16 cellular contexts compared by ENCODE assay signal in genomic region chr7:129990403-129991192, GRCh38. TPM values are rescaled to one million over a fixed set of nuclear protein-coding genes. Genes with fewer than 3 reads are reported as not detected.
A peak's percentile ranks its signal among the peaks of the same experiment; 100 is the strongest.
DNase-seq lines count a peak whose midpoint lies in the region; ATAC-seq and TF ChIP-seq lines count a peak whose summit lies in the region.
"Had no signal": no experiment of that assay in that cellular context is flagged by ENCODE, and none has a peak within 500 bp of the region (broad histone marks: within the 10 kb centered on the region; RNA-seq: fewer than 3 reads in every experiment).

No MANE protein-coding gene starts in this region.

- H3K36me3 ChIP-seq in H7 (replicated peaks; ENCODE audit: control insufficient read depth, insufficient read depth, low read length) = no peaks in the 10 kb centered on the region
- no peaks in the 10 kb centered on the region for H3K36me3 ChIP-seq in spleen
- H3K36me3 ChIP-seq: HAP-1 had no signal

- 52 to 64% (median 61%) methylated on average over 5 to 8 of the region's 8 CpGs for WGBS in spleen, 5 donors

- POLR2A ChIA-PET in activated B cell treated with CpG ODN at 0.5 μM for 24 hours (lab: Charles Lee) = no interaction called here

- peaks cover 0 to 18% (median 0%) of the 10 kb centered on the region in 6 donors for H3K4me1 ChIP-seq in spleen
- H3K4me1 ChIP-seq: HAP-1 had no signal

- H3K9me3 ChIP-seq in spleen = no peaks in the 10 kb centered on the region
- H3K9me3 ChIP-seq: HAP-1 had no signal

- ATAC-seq in activated B cell treated with CpG ODN at 0.5 μM for 24 hours (ENCODE audit: low read depth) (peak; percentile 45), left lobe of liver (peak; percentile 96), GM18909 (IDR thresholded peaks at IDR 0.05; ENCODE audit: poor library complexity, unreplicated experiment) (no peak), natural killer cell (no peak)
- ATAC-seq: activated CD8-positive, alpha-beta memory T cell treated with anti-CD3 and anti-CD28 coated beads, Interleukin-2, amount 10 ng/mL, durations not matched to agents 7 days and 5 days had no signal

- no peak overlapping the region for H3K27ac Mint-ChIP-seq in activated B cell treated with CpG ODN at 0.5 μM for 24 hours
- no peak overlapping the region for H3K27ac Mint-ChIP-seq in natural killer cell
- H3K27ac Mint-ChIP-seq: activated CD8-positive, alpha-beta memory T cell treated with anti-CD3 and anti-CD28 coated beads, Interleukin-2, amount 10 ng/mL, durations not matched to agents 7 days and 5 days; stimulated activated naive CD8-positive, alpha-beta T cell treated with anti-CD3 and anti-CD28 coated beads, Interleukin-15, Interleukin-2, amounts not matched to agents 100 ng/mL and 50 ng/mL, for 24 hours had no signal

- no peaks in the 10 kb centered on the region for H3K36me3 Mint-ChIP-seq in activated B cell treated with CpG ODN at 0.5 μM for 24 hours (ENCODE audit: low read depth)
- H3K36me3 Mint-ChIP-seq in natural killer cell = no peaks in the 10 kb centered on the region
- H3K36me3 Mint-ChIP-seq: activated CD8-positive, alpha-beta memory T cell treated with anti-CD3 and anti-CD28 coated beads, Interleukin-2, amount 10 ng/mL, durations not matched to agents 7 days and 5 days had no signal

- H3K27ac ChIP-seq in spleen = no peak overlapping the region

- no peaks in the 10 kb centered on the region for H3K9me3 Mint-ChIP-seq in activated B cell treated with CpG ODN at 0.5 μM for 24 hours
- no peaks in the 10 kb centered on the region for H3K9me3 Mint-ChIP-seq in natural killer cell
- H3K9me3 Mint-ChIP-seq: CD8-positive, alpha-beta memory T cell; stimulated activated naive CD8-positive, alpha-beta T cell treated with anti-CD3 and anti-CD28 coated beads, Interleukin-15, Interleukin-2, amounts not matched to agents 100 ng/mL and 50 ng/mL, for 24 hours had no signal

- H3K4me1 Mint-ChIP-seq in activated B cell treated with CpG ODN at 0.5 μM for 24 hours (peaks cover 9% of the 10 kb centered on the region), natural killer cell (no peaks in the 10 kb centered on the region)
- H3K4me1 Mint-ChIP-seq: activated CD8-positive, alpha-beta memory T cell treated with anti-CD3 and anti-CD28 coated beads, Interleukin-2, amount 10 ng/mL, durations not matched to agents 7 days and 5 days had no signal

- TF ChIP-seq POLR2A in spleen (IDR thresholded peaks at IDR 0.05) = no peak

- H3K27me3 ChIP-seq in H7 (ENCODE audit: control insufficient read depth, insufficient read depth, low read length) = no peaks in the 10 kb centered on the region
- H3K27me3 ChIP-seq in spleen (replicated peaks in 1 of 7) = no peaks in the 10 kb centered on the region

- CTCF ChIA-PET in activated B cell treated with CpG ODN at 0.5 μM for 24 hours (lab: Charles Lee) = no interaction called here

- H3K4me3 Mint-ChIP-seq in activated B cell treated with CpG ODN at 0.5 μM for 24 hours (no peak overlapping the region), natural killer cell (no peak overlapping the region)
- H3K4me3 Mint-ChIP-seq: activated CD8-positive, alpha-beta memory T cell treated with anti-CD3 and anti-CD28 coated beads, Interleukin-2, amount 10 ng/mL, durations not matched to agents 7 days and 5 days; CD8-positive, alpha-beta memory T cell; stimulated activated naive CD8-positive, alpha-beta T cell treated with anti-CD3 and anti-CD28 coated beads, Interleukin-15, Interleukin-2, amounts not matched to agents 100 ng/mL and 50 ng/mL, for 24 hours had no signal

- no peak for TF ChIP-seq CTCF in activated B cell treated with CpG ODN at 0.5 μM for 24 hours (IDR thresholded peaks at IDR 0.05)
- no peak for TF ChIP-seq CTCF in spleen (IDR thresholded peaks at IDR 0.05 in 8 of 11, conservative IDR thresholded peaks at IDR 0.05 in 3 of 11)
- no peak for TF ChIP-seq CTCF in natural killer cell (IDR thresholded peaks at IDR 0.05)

- intact Hi-C loops in activated B cell treated with CpG ODN at 0.5 μM for 24 hours (cut with micrococcal nuclease) = no loop called here
- intact Hi-C loops in spleen (cut with DNase I; ENCODE audit: low total_unique reads) = no loop called here
- intact Hi-C loops in natural killer cell (cut with micrococcal nuclease) = no loop called here

- H3K4me3 ChIP-seq in H7 (ENCODE audit: insufficient read depth, low read depth, low read length) = no peak overlapping the region
- no peak overlapping the region for H3K4me3 ChIP-seq in spleen
- H3K4me3 ChIP-seq: HAP-1, SK-N-MC had no signal

- no peaks in the 10 kb centered on the region for H3K27me3 Mint-ChIP-seq in activated B cell treated with CpG ODN at 0.5 μM for 24 hours
- no peaks in the 10 kb centered on the region for H3K27me3 Mint-ChIP-seq in natural killer cell (ENCODE audit: low read depth in 2 of 2)
- H3K27me3 Mint-ChIP-seq: CD8-positive, alpha-beta memory T cell; stimulated activated naive CD8-positive, alpha-beta T cell treated with anti-CD3 and anti-CD28 coated beads, Interleukin-15, Interleukin-2, amounts not matched to agents 100 ng/mL and 50 ng/mL, for 24 hours had no signal

- DNase-seq in H7 (peak; percentile 52), activated B cell treated with CpG ODN at 0.5 μM for 24 hours (no peak), left lobe of liver (ENCODE audit: low spot score) (peak; percentile 66), spleen (peak; percentile 68), HuH-7 (ENCODE audit: low spot score) (no peak), natural killer cell (no peak)
- no peak for DNase-seq in activated T-cell treated with anti-CD3 and anti-CD28 coated beads, Interleukin-2, amount 50 U/mL, for 1 hour
- DNase-seq: activated CD8-positive, alpha-beta memory T cell treated with anti-CD3 and anti-CD28 coated beads, Interleukin-2, amount 10 ng/mL, durations not matched to agents 7 days and 5 days; activated naive CD4-positive, alpha-beta T cell treated with anti-CD3 and anti-CD28 coated beads, Interleukin-2, amount 50 U/mL, for 16 hours; CD8-positive, alpha-beta memory T cell; GF-D8; NCI-H2081 treated with DMSO at 0.1 percent for 48 hours had no signal

RNA-seq across cellular contexts. Expression of gene UBE2H, which starts 37.8 kb away (rescaled TPM):
- total RNA-seq in H7 (2014; rRNA removed; shearing (Covaris generic)) = 33.7 and 58.9 TPM in 2 replicates
- total RNA-seq in activated B cell treated with CpG ODN at 0.5 μM for 24 hours (28.8 and 32.6 TPM in 2 replicates), left lobe of liver (33.8 TPM), spleen (10 to 100 TPM; 63.5 to 98.0 (median 71.5) TPM), natural killer cell (10 to 100 TPM; 80.9 to 86.9 (median 83.1) TPM)
- 10 to 100 TPM; 13.5 to 22.2 (median 15.2) TPM for polyA plus RNA-seq in spleen

Comparison
In these comparisons a context has a peak if more than half of its experiments do, and no peak if none do; other contexts are left out.
1. DNase-seq: peak in H7 (single experiment), left lobe of liver (single experiment) and spleen (single experiment); none in activated B cell treated with CpG ODN at 0.5 μM for 24 hours (single experiment), activated T-cell treated with anti-CD3 and anti-CD28 coated beads, Interleukin-2, amount 50 U/mL, for 1 hour (single experiment), HuH-7 (single experiment) and natural killer cell (single experiment).
2. ATAC-seq: peak in activated B cell treated with CpG ODN at 0.5 μM for 24 hours (single experiment) and left lobe of liver (single experiment); none in GM18909 (single experiment) and natural killer cell (0 of 3).